9 cellular contexts compared by ENCODE assay signal in the genomic region with DNA sequence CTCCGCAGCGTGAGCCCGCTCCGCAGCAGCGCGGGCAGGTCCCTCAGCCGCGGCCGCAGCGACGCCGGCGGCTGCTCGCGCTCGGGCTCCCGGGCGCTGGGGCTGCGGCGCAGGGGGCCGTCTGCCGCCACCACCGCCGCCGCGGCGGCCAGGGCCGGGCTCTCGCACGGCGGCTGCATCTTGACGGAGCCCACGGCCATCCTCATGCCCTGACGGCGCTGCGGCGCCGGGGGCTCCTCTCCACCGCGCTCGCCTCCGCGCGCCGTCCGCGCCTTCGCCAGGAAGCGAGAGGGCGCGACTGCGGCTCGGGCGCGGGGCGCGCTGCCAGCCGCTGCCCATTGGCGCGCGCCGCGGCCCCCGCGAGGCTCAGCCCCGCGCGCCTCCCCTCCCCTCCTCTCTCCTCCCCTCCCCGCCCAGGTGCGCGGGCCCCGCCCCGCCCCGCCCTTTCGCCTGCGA. TPM values are rescaled to one million over a fixed set of nuclear protein-coding genes. Genes with fewer than 3 reads are reported as not detected.
DNase-seq lines count a peak whose midpoint lies in the region; TF ChIP-seq lines count a peak whose summit lies in the region.
"Had no signal": no experiment of that assay in that cellular context is flagged by ENCODE, and none has a peak within 500 bp of the region (broad histone marks: within the 10 kb centered on the region; RNA-seq: fewer than 3 reads in every experiment).

Gene RAPGEF5 (minus strand): TSS at position 300 of the 456 bp plus-strand sequence. CDS start 94 bp downstream, at position 206.

- H3K9me3 ChIP-seq in Caco-2 (no peaks in the 10 kb centered on the region), fibroblast of lung (ENCODE audit: control insufficient read depth, insufficient read depth, low read depth, low read length) (no peaks in the 10 kb centered on the region), neuron (ENCODE audit: low read length) (peaks cover 4% of the 10 kb centered on the region)
- H3K9me3 ChIP-seq: SJSA1 had no signal

- no peak within 1 kb of the TSS for H3K4me2 ChIP-seq in fibroblast of lung (ENCODE audit: extremely low read depth, insufficient read depth, low read length)

- no peaks in the 10 kb centered on the region for H3K27me3 Mint-ChIP-seq in Caco-2 (ENCODE audit: insufficient read depth, unreplicated experiment)

- H3K4me1 ChIP-seq in Caco-2 (peaks cover 39% of the 10 kb centered on the region), fibroblast of lung (ENCODE audit: control insufficient read depth, extremely low read depth, insufficient read depth, low read length) (no peaks in the 10 kb centered on the region), neuron (ENCODE audit: insufficient read depth, low read length) (peaks cover 11% of the 10 kb centered on the region)
- H3K4me1 ChIP-seq: SJSA1 had no signal

- H3K27me3 ChIP-seq in Caco-2 (replicated peaks; ENCODE audit: control insufficient read depth, insufficient read depth, low read length) (no peaks in the 10 kb centered on the region), HL-60 (ENCODE audit: insufficient read depth, poor library complexity, severe bottlenecking) (peaks cover 17% of the 10 kb centered on the region), fibroblast of lung (ENCODE audit: control insufficient read depth, insufficient read depth, low read length) (peaks cover 15% of the 10 kb centered on the region), neuron (ENCODE audit: insufficient read depth, low read length) (peaks cover 31% of the 10 kb centered on the region)

- no peak for TF ChIP-seq CTCF in Caco-2 (IDR thresholded peaks at IDR 0.05; ENCODE audit: insufficient read depth in 1 of 2, low read depth in 1 of 2, low read length in 1 of 2, severe bottlenecking in 1 of 2, unreplicated experiment in 1 of 2)
- TF ChIP-seq CTCF in HL-60 (IDR thresholded peaks at IDR 0.05; ENCODE audit: insufficient read depth, low read length): no peak
- TF ChIP-seq CTCF in fibroblast of lung (conservative IDR thresholded peaks at IDR 0.05 in 1 of 2, IDR thresholded peaks at IDR 0.05 in 1 of 2; ENCODE audit: low read depth in 1 of 2, low read length in 2 of 2): no peak

- no peaks in the 10 kb centered on the region for H4K20me1 ChIP-seq in fibroblast of lung (ENCODE audit: control insufficient read depth, extremely low read depth, insufficient read depth, low read length)

- DNase-seq in Caco-2 (peak in 1 of 2 experiments; percentile 72), HL-60 (ENCODE audit: low read depth in 1 of 2, low spot score in 1 of 2) (no peak), SW480 (ENCODE audit: low spot score) (peak; percentile 56), fibroblast of lung (ENCODE audit: low read depth in 2 of 2) (peak; percentile 3 to 22), NCI-H524 treated with DMSO at 0.1 percent for 48 hours (lab: John Stamatoyannopoulos, UW) (no peak)
- DNase-seq in activated CD8-positive, alpha-beta memory T cell treated with anti-CD3 and anti-CD28 coated beads, Interleukin-2, amount 50 U/mL, for 48 hours: no peak

- no peak within 1 kb of the TSS for H2AFZ ChIP-seq in fibroblast of lung (ENCODE audit: low read length)
- no peak within 1 kb of the TSS for H2AFZ ChIP-seq in neuron (ENCODE audit: low read depth, low read length)

- peak; percentile 57 for TF ChIP-seq POLR2A in GM19193 (IDR thresholded peaks at IDR 0.05; ENCODE audit: extremely low read depth, insufficient read depth, insufficient read length)

- BruUV-seq in Caco-2 (replicated peaks; lab: Mats Ljungman, UMichigan): no TSS peak

- H3K36me3 ChIP-seq in Caco-2 (ENCODE audit: control insufficient read depth, insufficient read depth, low read length) (no peaks in the 10 kb centered on the region), fibroblast of lung (ENCODE audit: control insufficient read depth, insufficient read depth, low read length) (no peaks in the 10 kb centered on the region), neuron (ENCODE audit: insufficient read depth, low read length) (no peaks in the 10 kb centered on the region)
- H3K36me3 ChIP-seq: SJSA1 had no signal

- H3K4me3 ChIP-seq in Caco-2 (ENCODE audit: low read depth, low read length): peak within 1 kb of the TSS; percentile 54
- H3K4me3 ChIP-seq in HL-60 (replicated peaks; ENCODE audit: insufficient read depth, low read length): peak within 1 kb of the TSS; percentile 4; the same call in 1 of the 2 replicates
- peak within 1 kb of the TSS in 2 of 4 experiments; percentile 22 to 25 for H3K4me3 ChIP-seq in fibroblast of lung (replicated peaks in 1 of 4; ENCODE audit: control extremely low read depth in 1 of 4, insufficient read depth in 1 of 4, low read depth in 3 of 4, low read length in 4 of 4)
- H3K4me3 ChIP-seq in neuron (ENCODE audit: low read length): peak within 1 kb of the TSS; percentile 32
- H3K4me3 ChIP-seq: SJSA1 had no signal

- no peak within 1 kb of the TSS for H3K9ac ChIP-seq in fibroblast of lung (ENCODE audit: insufficient read depth, low read length)

- H3K4me3 Mint-ChIP-seq in Caco-2 (ENCODE audit: unreplicated experiment): peak within 1 kb of the TSS; percentile 89

- H3K27ac Mint-ChIP-seq in Caco-2 (ENCODE audit: unreplicated experiment): peak within 1 kb of the TSS; percentile 92

- H3K4me1 Mint-ChIP-seq in Caco-2 (ENCODE audit: low read depth, unreplicated experiment): peaks cover 37% of the 10 kb centered on the region

- H3K79me2 ChIP-seq in fibroblast of lung (ENCODE audit: control insufficient read depth, insufficient read depth, low read length): no peaks in the 10 kb centered on the region

- intact Hi-C loops in Caco-2 (cut with micrococcal nuclease; ENCODE audit: unreplicated experiment): loop anchor here (5.0 to 10.0 kb wide), 3 partner anchors 75 to 130 kb away; no protein-coding TSS in a partner anchor

- H3K36me3 Mint-ChIP-seq in Caco-2 (ENCODE audit: insufficient read depth, unreplicated experiment): peaks cover 6% of the 10 kb centered on the region

- POLR2A ChIA-PET in Caco-2 (lab: Charles Lee): no interaction called here

- H3K9me3 Mint-ChIP-seq in Caco-2 (ENCODE audit: unreplicated experiment): no peaks in the 10 kb centered on the region

- CTCF ChIA-PET in Caco-2 (lab: Charles Lee): interaction anchor here (0.6 to 0.7 kb wide), 2 partner anchors 48 to 49 kb away, joined by 3 read pairs; no protein-coding TSS in a partner anchor

- H3K27ac ChIP-seq in HL-60 (replicated peaks) (no peak within 1 kb of the TSS), fibroblast of lung (ENCODE audit: insufficient read depth, low read length) (no peak within 1 kb of the TSS)
- H3K27ac ChIP-seq: SJSA1 had no signal

RNA-seq across cellular contexts. Expression of gene RAPGEF5, which starts in this region (rescaled TPM):
- total RNA-seq in Caco-2 (2022): 16.9 and 20.7 TPM in 2 replicates
- 0.77 and 1.5 TPM in 2 replicates for total RNA-seq in fibroblast of lung
- 0.12 and 1.4 TPM in 2 replicates for polyA plus RNA-seq in fibroblast of lung
- polyA plus RNA-seq in fibroblast of lung (2012): 0.21 and 1.4 TPM in 2 replicates
- polyA minus RNA-seq in fibroblast of lung (ENCODE audit: low replicate concordance): 1.2 TPM in 1 of 2 replicates, not detected in the other

Comparison
In these comparisons a context has a peak if more than half of its experiments do, and no peak if none do; other contexts are left out.
1. DNase-seq: peak in SW480 (single experiment) and fibroblast of lung (2 of 2); none in HL-60 (0 of 2), NCI-H524 treated with DMSO at 0.1 percent for 48 hours (single experiment) and activated CD8-positive, alpha-beta memory T cell treated with anti-CD3 and anti-CD28 coated beads, Interleukin-2, amount 50 U/mL, for 48 hours (single experiment).